In genomic region chr18:39841133-39842041, GRCh38 we compare ENCODE assay signal across 1 cellular context.
TF ChIP-seq lines count a peak whose summit lies in the region.

No MANE protein-coding gene starts in this region.

TF ChIP-seq in IMR-90, 13 proteins besides CTCF, POLR2A, EP300 and RAD21 (continued from another document):
- TF ChIP-seq RCOR1 (IDR thresholded peaks at IDR 0.05; ENCODE audit: insufficient replicate concordance, low read length) (no peak), BHLHE40 (IDR thresholded peaks at IDR 0.05; ENCODE audit: low read depth, low read length) (peak; percentile 61; the same call in 1 of the 2 replicates), NFE2L2 (IDR thresholded peaks at IDR 0.05; ENCODE audit: low read depth, low read length) (no peak), SMC3 (IDR thresholded peaks at IDR 0.05; ENCODE audit: low read depth, low read length) (peak; percentile 32; the same call in 1 of the 2 replicates)
TF ChIP-seq in IMR-90: peak in this region for 2.
